ENCODE assay signal across 8 cellular contexts in the genomic region with DNA sequence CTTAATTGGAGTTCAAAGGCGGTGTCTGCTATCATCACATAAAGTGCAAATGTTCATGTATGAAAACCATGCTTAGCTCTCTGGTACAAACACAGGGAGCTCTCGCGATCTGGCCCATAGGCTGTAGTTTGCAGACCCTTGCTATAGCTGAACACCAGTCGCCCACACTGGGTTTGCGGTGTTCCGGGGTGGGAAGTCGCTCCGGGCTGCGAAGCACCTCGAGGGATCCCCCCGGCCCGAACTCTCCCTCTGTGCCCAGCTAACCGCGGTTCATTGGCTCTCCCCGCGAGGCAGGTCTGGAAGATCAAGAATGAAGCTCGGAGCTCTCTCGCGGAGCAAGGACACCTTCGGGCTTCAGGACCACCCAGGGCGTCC. TPM values are rescaled to one million over a fixed set of nuclear protein-coding genes. Genes with fewer than 3 reads are reported as not detected.
A peak's percentile ranks its signal among the peaks of the same experiment; 100 is the strongest.
DNase-seq lines count a peak whose midpoint lies in the region; ATAC-seq, FAIRE-seq and TF ChIP-seq lines count a peak whose summit lies in the region.

No MANE protein-coding gene starts in this region.

- peaks cover 14% of the 10 kb centered on the region for H3K27me3 ChIP-seq in HUES64 (ENCODE audit: insufficient read depth, low read length)
- no peaks in the 10 kb centered on the region for H3K27me3 ChIP-seq in bronchial epithelial cell (ENCODE audit: control insufficient read depth, insufficient read depth, low read length)
- H3K27me3 ChIP-seq in muscle layer of colon (ENCODE audit: control insufficient read depth in 1 of 2, insufficient read depth in 2 of 2, low read length in 2 of 2) = no peaks in the 10 kb centered on the region

- TF ChIP-seq EP300 in A549 (IDR thresholded peaks at IDR 0.05) = no peak

- no peak for TF ChIP-seq RAD21 in A549 (conservative IDR thresholded peaks at IDR 0.05 in 1 of 2, IDR thresholded peaks at IDR 0.05 in 1 of 2)

- FAIRE-seq in A549 (lab: Jason Lieb, UNC) (no peak), bronchial epithelial cell (lab: Jason Lieb, UNC) (no peak)

- H3K27ac ChIP-seq in A549 = peak overlapping the region; percentile 80 to 99
- no peak overlapping the region for H3K27ac ChIP-seq in HUES64 (ENCODE audit: low read depth, low read length)
- H3K27ac ChIP-seq in muscle layer of colon (ENCODE audit: low read depth, low read length) = no peak overlapping the region

- POLR2A ChIA-PET in A549 (lab: Yijun Ruan, JAX) = interaction anchor here (0.7 kb wide), 1 partner anchor 11 kb away, joined by 5 read pairs; no protein-coding TSS in a partner anchor

- no peaks in the 10 kb centered on the region; the same call in 2 of the 3 replicates for H3K9me3 ChIP-seq in A549
- no peaks in the 10 kb centered on the region for H3K9me3 ChIP-seq in HUES64 (ENCODE audit: insufficient read depth, low read depth, low read length)
- no peaks in the 10 kb centered on the region for H3K9me3 ChIP-seq in muscle layer of colon (ENCODE audit: low read length)

- 4% methylated on average over 9 of the region's 21 CpGs for WGBS in A549 (ENCODE audit: missing lambda C conversion rate)
- 3% methylated on average over 21 of the region's 21 CpGs for WGBS in HUES64

- H3K4me3 ChIP-seq in A549 (peak overlapping the region; percentile 81), HUES64 (ENCODE audit: low read length) (peak overlapping the region; percentile 82), bronchial epithelial cell (ENCODE audit: low read depth, low read length) (peak overlapping the region; percentile 65), muscle layer of colon (ENCODE audit: low read depth in 1 of 2, low read length in 2 of 2) (peak overlapping the region; percentile 6 to 53)

- peaks cover 10% of the 10 kb centered on the region; the same call in 1 of the 2 replicates for H3K36me3 ChIP-seq in HUES64 (ENCODE audit: insufficient read depth, low read length)
- H3K36me3 ChIP-seq in bronchial epithelial cell (ENCODE audit: control insufficient read depth, insufficient read depth, low read length) = no peaks in the 10 kb centered on the region
- no peaks in the 10 kb centered on the region for H3K36me3 ChIP-seq in muscle layer of colon (ENCODE audit: insufficient read depth, low read length)

- TF ChIP-seq POLR2A in A549 (IDR thresholded peaks at IDR 0.05; ENCODE audit: low read length) = no peak

- peaks cover 6% of the 10 kb centered on the region; the same call in 1 of the 3 replicates for H3K4me1 ChIP-seq in A549
- 0 out of 2 replicates have a peak, but pooled peaks cover 5% of the 10 kb centered on the region for H3K4me1 ChIP-seq in HUES64 (ENCODE audit: insufficient read depth, low read length)
- peaks cover 9% of the 10 kb centered on the region for H3K4me1 ChIP-seq in muscle layer of colon (ENCODE audit: insufficient read depth, low read length)

- H3K9ac ChIP-seq in HUES64 (ENCODE audit: low read depth, low read length) (peak overlapping the region; percentile 60), muscle layer of colon (ENCODE audit: low read length) (no peak overlapping the region)

- TF ChIP-seq CTCF in A549 (IDR thresholded peaks at IDR 0.05) = no peak
- TF ChIP-seq CTCF in bronchial epithelial cell (IDR thresholded peaks at IDR 0.05; ENCODE audit: insufficient read depth, low read length, severe bottlenecking) = no peak

- DNase-seq in A549 (ENCODE audit: low read depth in 1 of 2, low spot score in 1 of 2) (no peak), bronchial epithelial cell (ENCODE audit: low read depth) (no peak), A172 (ENCODE audit: low spot score) (no peak), D341Med (ENCODE audit: low spot score) (no peak), COR-L47 (lab: John Stamatoyannopoulos, UW) (no peak)

- peak; percentile 54 to 74 for ATAC-seq in A549
- ATAC-seq in GM19397 (IDR thresholded peaks at IDR 0.05; ENCODE audit: unreplicated experiment) = peak; percentile 23

- peak overlapping the region; percentile 86 for H3K4me2 ChIP-seq in A549

- CTCF ChIA-PET in A549 (lab: Yijun Ruan, JAX) = interaction anchor here (0.6 to 1.2 kb wide), 5 partner anchors 18 to 856 kb away, joined by 3 to 4 read pairs (median 3); no protein-coding TSS in a partner anchor

TF ChIP-seq in A549, 52 proteins besides CTCF, POLR2A, EP300 and RAD21:
- TF ChIP-seq ZSCAN20 (CRISPR knock-in tag; IDR thresholded peaks at IDR 0.05) = no peak
- no peak for TF ChIP-seq MYC (IDR thresholded peaks at IDR 0.05; ENCODE audit: borderline replicate concordance, low read length)
- no peak for TF ChIP-seq FOSB (CRISPR knock-in tag; IDR thresholded peaks at IDR 0.05)
- TF ChIP-seq SMC3 (IDR thresholded peaks at IDR 0.05) = no peak
- TF ChIP-seq, protein P1, sequence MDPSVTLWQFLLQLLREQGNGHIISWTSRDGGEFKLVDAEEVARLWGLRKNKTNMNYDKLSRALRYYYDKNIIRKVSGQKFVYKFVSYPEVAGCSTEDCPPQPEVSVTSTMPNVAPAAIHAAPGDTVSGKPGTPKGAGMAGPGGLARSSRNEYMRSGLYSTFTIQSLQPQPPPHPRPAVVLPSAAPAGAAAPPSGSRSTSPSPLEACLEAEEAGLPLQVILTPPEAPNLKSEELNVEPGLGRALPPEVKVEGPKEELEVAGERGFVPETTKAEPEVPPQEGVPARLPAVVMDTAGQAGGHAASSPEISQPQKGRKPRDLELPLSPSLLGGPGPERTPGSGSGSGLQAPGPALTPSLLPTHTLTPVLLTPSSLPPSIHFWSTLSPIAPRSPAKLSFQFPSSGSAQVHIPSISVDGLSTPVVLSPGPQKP (IDR thresholded peaks at IDR 0.05; ENCODE audit: low read depth, low read length) = no peak
- TF ChIP-seq, protein P2, sequence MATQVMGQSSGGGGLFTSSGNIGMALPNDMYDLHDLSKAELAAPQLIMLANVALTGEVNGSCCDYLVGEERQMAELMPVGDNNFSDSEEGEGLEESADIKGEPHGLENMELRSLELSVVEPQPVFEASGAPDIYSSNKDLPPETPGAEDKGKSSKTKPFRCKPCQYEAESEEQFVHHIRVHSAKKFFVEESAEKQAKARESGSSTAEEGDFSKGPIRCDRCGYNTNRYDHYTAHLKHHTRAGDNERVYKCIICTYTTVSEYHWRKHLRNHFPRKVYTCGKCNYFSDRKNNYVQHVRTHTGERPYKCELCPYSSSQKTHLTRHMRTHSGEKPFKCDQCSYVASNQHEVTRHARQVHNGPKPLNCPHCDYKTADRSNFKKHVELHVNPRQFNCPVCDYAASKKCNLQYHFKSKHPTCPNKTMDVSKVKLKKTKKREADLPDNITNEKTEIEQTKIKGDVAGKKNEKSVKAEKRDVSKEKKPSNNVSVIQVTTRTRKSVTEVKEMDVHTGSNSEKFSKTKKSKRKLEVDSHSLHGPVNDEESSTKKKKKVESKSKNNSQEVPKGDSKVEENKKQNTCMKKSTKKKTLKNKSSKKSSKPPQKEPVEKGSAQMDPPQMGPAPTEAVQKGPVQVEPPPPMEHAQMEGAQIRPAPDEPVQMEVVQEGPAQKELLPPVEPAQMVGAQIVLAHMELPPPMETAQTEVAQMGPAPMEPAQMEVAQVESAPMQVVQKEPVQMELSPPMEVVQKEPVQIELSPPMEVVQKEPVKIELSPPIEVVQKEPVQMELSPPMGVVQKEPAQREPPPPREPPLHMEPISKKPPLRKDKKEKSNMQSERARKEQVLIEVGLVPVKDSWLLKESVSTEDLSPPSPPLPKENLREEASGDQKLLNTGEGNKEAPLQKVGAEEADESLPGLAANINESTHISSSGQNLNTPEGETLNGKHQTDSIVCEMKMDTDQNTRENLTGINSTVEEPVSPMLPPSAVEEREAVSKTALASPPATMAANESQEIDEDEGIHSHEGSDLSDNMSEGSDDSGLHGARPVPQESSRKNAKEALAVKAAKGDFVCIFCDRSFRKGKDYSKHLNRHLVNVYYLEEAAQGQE (IDR thresholded peaks at IDR 0.05) = no peak
- TF ChIP-seq RCOR1 (IDR thresholded peaks at IDR 0.05; ENCODE audit: low read depth, low read length) = no peak
- TF ChIP-seq HEYL (CRISPR knock-in tag; IDR thresholded peaks at IDR 0.05) = no peak
- TF ChIP-seq CHD4 (IDR thresholded peaks at IDR 0.05; ENCODE audit: borderline replicate concordance) = no peak
- TF ChIP-seq EHF (CRISPR knock-in tag; IDR thresholded peaks at IDR 0.05) = no peak
- TF ChIP-seq JUN (IDR thresholded peaks at IDR 0.05) = no peak
- TF ChIP-seq FOXS1 (CRISPR knock-in tag; IDR thresholded peaks at IDR 0.05) = no peak

RNA-seq across cellular contexts. Expression of a gene that starts 0.3 kb away (rescaled TPM):
- polyA plus RNA-seq in A549 (2011; rRNA removed) = 36.4 and 40.3 TPM in 2 replicates
- polyA plus RNA-seq in A549 (2012; cell fraction: cytosol; rRNA removed) = 39.5 and 47.8 TPM in 2 replicates
- polyA plus RNA-seq in A549 (2012; cell fraction: nucleus; rRNA removed) = 40.5 and 54.2 TPM in 2 replicates
- polyA plus RNA-seq in A549 (2017; fragmentation: RNase III; extraction: RNeasy Plus Mini Kit Qiagen cat#74134 plus additional on column Dnase treatment) = 49.6 to 51.8 TPM (median 49.9 TPM) in 3 replicates
- 56.8 and 73.7 TPM in 2 replicates for polyA minus RNA-seq in A549 (2011; rRNA and poly(A)+ RNA removed)
- polyA plus RNA-seq in HUES64 (2013, experiment 1 of 2) = 28.0 TPM
- 23.9 TPM for polyA plus RNA-seq in HUES64 (2013, experiment 2 of 2)
- 36.1 and 38.0 TPM in 2 replicates for total RNA-seq in bronchial epithelial cell
- total RNA-seq in A172 (2014; rRNA removed; shearing (Covaris generic)) = 60.9 and 80.7 TPM in 2 replicates

Comparison
In these comparisons a context has a peak if more than half of its experiments do, and no peak if none do; other contexts are left out.
1. H3K27ac ChIP-seq: peak in A549 (2 of 2); none in HUES64 (single experiment) and muscle layer of colon (single experiment).
2. H3K4me3 ChIP-seq: peak in every context shown above with its lines; median percentile 82 in HUES64; 81 in A549; 65 in bronchial epithelial cell; 30 in muscle layer of colon.